1 cellular context compared by ENCODE assay signal in genomic region chr2:121530563-121531334, GRCh38.
TF ChIP-seq lines count a peak whose summit lies in the region.

Gene RNU4ATAC, plus strand, starts transcription at chr2:121530880.

TF ChIP-seq in GM23338, 12 proteins besides CTCF, POLR2A, EP300 and RAD21 (continued from another document):
- TF ChIP-seq REST (IDR thresholded peaks at IDR 0.05; ENCODE audit: unreplicated experiment) (no peak), ETS1 (IDR thresholded peaks at IDR 0.05) (peak; percentile 89), ZNF114 (CRISPR knock-in tag; IDR thresholded peaks at IDR 0.05) (no peak), EZH2phosphoT487 (IDR thresholded peaks at IDR 0.05; ENCODE audit: unreplicated experiment) (no peak), ZNF462 (CRISPR knock-in tag; IDR thresholded peaks at IDR 0.05) (no peak)
